In the genomic region with DNA sequence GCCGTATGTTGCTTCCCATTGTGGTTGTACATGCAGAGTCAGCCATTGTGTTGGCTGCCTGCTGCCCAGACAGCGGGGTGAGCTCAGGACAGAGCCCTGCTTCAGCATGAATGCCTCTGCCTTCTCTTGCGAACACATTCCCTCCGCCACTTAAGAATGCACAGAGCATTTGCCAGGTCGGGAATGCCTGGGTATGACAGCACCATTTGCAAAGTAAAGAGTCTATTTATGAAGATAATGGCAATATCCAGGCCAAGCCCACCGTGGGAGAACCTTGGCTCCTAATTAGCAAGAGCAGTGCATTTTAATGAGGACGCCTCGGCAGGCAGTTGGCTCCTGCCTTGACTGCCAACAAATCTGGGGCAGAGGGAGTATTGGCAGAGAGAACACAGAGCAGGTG, we compare ENCODE assay signal across 9 cellular contexts.
A peak's percentile ranks its signal among the peaks of the same experiment; 100 is the strongest.
DNase-seq lines count a peak whose midpoint lies in the region; ATAC-seq and TF ChIP-seq lines count a peak whose summit lies in the region.
"Had no signal": no experiment of that assay in that cellular context is flagged by ENCODE, and none has a peak within 500 bp of the region (broad histone marks: within the 10 kb centered on the region; RNA-seq: fewer than 3 reads in every experiment).

No MANE protein-coding gene starts in this region.

- H3K27me3 ChIP-seq in A673 (replicated peaks; ENCODE audit: insufficient read depth, low read depth, low read length, poor library complexity), result no peaks in the 10 kb centered on the region
- H3K27me3 ChIP-seq: neutrophil had no signal

- H3K36me3 ChIP-seq in A673 (ENCODE audit: insufficient read depth, low read length, poor library complexity, severe bottlenecking), result no peaks in the 10 kb centered on the region
- H3K36me3 ChIP-seq: neutrophil had no signal

- POLR2A ChIA-PET in A673 (lab: Charles Lee; ENCODE audit: low non-redundant PET), result no interaction called here

- no peak for TF ChIP-seq CTCF in A673 (conservative IDR thresholded peaks at IDR 0.05; ENCODE audit: low read depth, low read length)

- no peaks in the 10 kb centered on the region for H3K4me1 ChIP-seq in A673 (ENCODE audit: insufficient read depth, low read length, poor library complexity, severe bottlenecking)

- in situ Hi-C loops in G401 (cut with HindIII; ENCODE audit: low sequenced_read_pairs), result no loop called here

- H3K9me3 ChIP-seq in A673 (ENCODE audit: low read depth, low read length, poor library complexity, severe bottlenecking), result no peaks in the 10 kb centered on the region
- H3K9me3 ChIP-seq: neutrophil had no signal

- intact Hi-C loops in Right ventricle myocardium superior (cut with DNase I) (no loop called here), A673 (cut with micrococcal nuclease; ENCODE audit: unreplicated experiment) (no loop called here)

- CTCF ChIA-PET in A673 (lab: Charles Lee), result no interaction called here

- BruUV-seq in A673 (replicated peaks; lab: Mats Ljungman, UMichigan), result no TSS peak

- no peak overlapping the region for H3K27ac ChIP-seq in A673 (ENCODE audit: low read depth, low read length, poor library complexity, severe bottlenecking)
- H3K27ac ChIP-seq: neutrophil had no signal

- TF ChIP-seq POLR2A in erythroblast (IDR thresholded peaks at IDR 0.05; ENCODE audit: low read length), result no peak

- no peak overlapping the region for H3K4me3 ChIP-seq in A673 (ENCODE audit: low read depth, low read length, poor library complexity, severe bottlenecking)

- peak; percentile 100 for DNase-seq in G401 (ENCODE audit: low spot score)
- DNase-seq in NCI-H2227 (lab: John Stamatoyannopoulos, UW; ENCODE audit: unreplicated experiment), result peak; percentile 67
- peak; percentile 70 for DNase-seq in Right ventricle myocardium superior
- DNase-seq in nucleus accumbens (lab: John Stamatoyannopoulos, UW), result peak in 38 of 56 donors; percentile 2 to 74 (median 32)
- DNase-seq in GM19240 (ENCODE audit: insufficient read length, low spot score), result no peak
- DNase-seq in erythroblast (lab: John Stamatoyannopoulos, UW), result no peak
- DNase-seq in stimulated activated CD8-positive, alpha-beta memory T cell treated with anti-CD3 and anti-CD28 coated beads, Interleukin-4, amount 100 ng/mL, for 48 hours, result no peak
- no peak for DNase-seq in A673 (ENCODE audit: low spot score)

- peak; percentile 94 for ATAC-seq in Right ventricle myocardium superior (ENCODE audit: poor library complexity)

Comparison
In these comparisons a context has a peak if more than half of its experiments do, and no peak if none do; other contexts are left out.
1. DNase-seq: peak in G401 (single experiment), NCI-H2227 (single experiment), Right ventricle myocardium superior (single experiment) and nucleus accumbens (38 of 56); none in GM19240 (single experiment), erythroblast (0 of 2), stimulated activated CD8-positive, alpha-beta memory T cell treated with anti-CD3 and anti-CD28 coated beads, Interleukin-4, amount 100 ng/mL, for 48 hours (single experiment) and A673 (single experiment).